24 cellular contexts compared by ENCODE assay signal in the genomic region with DNA sequence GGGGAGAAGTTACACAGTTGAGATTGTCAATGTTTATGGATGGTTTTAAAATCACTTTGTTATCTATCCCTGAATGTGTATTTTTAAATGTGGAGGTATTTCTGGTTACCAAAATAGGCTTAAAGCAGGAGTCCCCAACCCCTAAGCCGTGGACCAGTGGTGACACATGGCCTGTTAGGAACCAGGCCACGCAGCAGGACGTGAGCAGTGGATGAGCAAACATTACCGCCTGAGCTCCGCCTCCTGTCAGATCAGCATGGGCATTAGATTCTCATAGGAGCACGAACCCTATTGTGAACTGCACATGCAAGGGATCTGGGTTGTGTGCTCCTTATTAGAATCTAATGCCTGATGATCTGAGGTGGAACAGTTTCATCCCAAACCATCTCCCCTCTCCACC.
"Had no signal": no experiment of that assay in that cellular context is flagged by ENCODE, and none has a peak within 500 bp of the region (broad histone marks: within the 10 kb centered on the region; RNA-seq: fewer than 3 reads in every experiment).

No MANE protein-coding gene starts in this region.

- H3K27ac ChIP-seq: brain microvascular endothelial cell, cardiac muscle cell had no signal

- DNase-seq: activated CD4-positive, alpha-beta memory T cell treated with anti-CD3 and anti-CD28 coated beads for 36 hours; activated CD4-positive, alpha-beta T cell treated with anti-CD3 and anti-CD28 coated beads, Interleukin-2, amount 10 ng/mL, durations not matched to agents 7 days and 5 days; activated CD4-positive, CD25-positive, alpha-beta regulatory T cell; activated CD8-positive, alpha-beta memory T cell treated with anti-CD3 and anti-CD28 coated beads for 24 hours; activated effector memory CD4-positive, alpha-beta T cell treated with anti-CD3 and anti-CD28 coated beads, Interleukin-2, amount 50 U/mL, for 16 hours; activated naive CD4-positive, alpha-beta T cell treated with Interleukin-2 at 50 U/mL for 16 hours; activated naive CD8-positive, alpha-beta T cell treated with anti-CD3 and anti-CD28 coated beads, Interleukin-2, amount 50 U/mL, for 24 hours; activated T-cell treated with anti-CD3 and anti-CD28 coated beads, Interleukin-2, amount 50 U/mL, for 4 hours; amniotic stem cell; brain microvascular endothelial cell; Karpas-422; NCI-H1105 treated with DMSO at 0.1 percent for 48 hours; NCI-H146; NCI-H187 treated with DMSO at 0.1 percent for 48 hours; NCI-H2081 treated with DMSO at 0.1 percent for 48 hours; NCI-H2227 treated with DMSO at 0.1 percent for 48 hours; NCI-H526; NCI-H82; SIG-M5; T-helper 2 cell; T1000 had no signal

- H3K27me3 ChIP-seq: brain microvascular endothelial cell, cardiac muscle cell had no signal

- H3K36me3 ChIP-seq: brain microvascular endothelial cell, cardiac muscle cell had no signal

- H3K4me3 Mint-ChIP-seq: activated CD4-positive, alpha-beta memory T cell treated with anti-CD3 and anti-CD28 coated beads for 36 hours; activated CD4-positive, alpha-beta T cell treated with anti-CD3 and anti-CD28 coated beads, Interleukin-2, amount 10 ng/mL, durations not matched to agents 7 days and 5 days; activated naive CD8-positive, alpha-beta T cell treated with anti-CD3 and anti-CD28 coated beads, Interleukin-2, amount 50 U/mL, for 24 hours; activated T-cell treated with anti-CD3 and anti-CD28 coated beads, Interleukin-2, amount 50 U/mL, for 4 hours had no signal

- ATAC-seq: activated naive CD4-positive, alpha-beta T cell treated with anti-CD3 and anti-CD28 coated beads, Interleukin-2, amount 50 U/mL, for 72 hours; activated naive CD8-positive, alpha-beta T cell treated with anti-CD3 and anti-CD28 coated beads, Interleukin-2, amount 50 U/mL, for 24 hours; activated T-cell treated with anti-CD3 and anti-CD28 coated beads, Interleukin-2, amount 50 U/mL, for 4 hours; K562 had no signal

- H3K27me3 Mint-ChIP-seq: activated CD4-positive, alpha-beta memory T cell treated with anti-CD3 and anti-CD28 coated beads for 36 hours; activated CD4-positive, alpha-beta T cell treated with anti-CD3 and anti-CD28 coated beads, Interleukin-2, amount 10 ng/mL, durations not matched to agents 7 days and 5 days; activated naive CD8-positive, alpha-beta T cell treated with anti-CD3 and anti-CD28 coated beads, Interleukin-2, amount 50 U/mL, for 24 hours had no signal

- H3K4me3 ChIP-seq: cardiac muscle cell, K562 had no signal

- H3K27ac Mint-ChIP-seq: activated CD4-positive, alpha-beta memory T cell treated with anti-CD3 and anti-CD28 coated beads for 36 hours; activated CD4-positive, alpha-beta T cell treated with anti-CD3 and anti-CD28 coated beads, Interleukin-2, amount 10 ng/mL, durations not matched to agents 7 days and 5 days; activated naive CD4-positive, alpha-beta T cell treated with anti-CD3 and anti-CD28 coated beads, Interleukin-2, amount 50 U/mL, for 72 hours; activated naive CD8-positive, alpha-beta T cell treated with anti-CD3 and anti-CD28 coated beads, Interleukin-2, amount 50 U/mL, for 24 hours had no signal

- H3K9me3 Mint-ChIP-seq: activated CD4-positive, alpha-beta memory T cell treated with anti-CD3 and anti-CD28 coated beads for 36 hours; activated CD4-positive, alpha-beta T cell treated with anti-CD3 and anti-CD28 coated beads, Interleukin-2, amount 10 ng/mL, durations not matched to agents 7 days and 5 days; activated naive CD8-positive, alpha-beta T cell treated with anti-CD3 and anti-CD28 coated beads, Interleukin-2, amount 50 U/mL, for 24 hours; activated T-cell treated with anti-CD3 and anti-CD28 coated beads, Interleukin-2, amount 50 U/mL, for 4 hours had no signal
